Comparison of ENCODE assay signal across 15 cellular contexts in genomic region chr4:122874194-122874593, GRCh38. TPM values are rescaled to one million over a fixed set of nuclear protein-coding genes. Genes with fewer than 3 reads are reported as not detected.
DNase-seq lines count a peak whose midpoint lies in the region; ATAC-seq and TF ChIP-seq lines count a peak whose summit lies in the region.
"Had no signal": no experiment of that assay in that cellular context is flagged by ENCODE, and none has a peak within 500 bp of the region (broad histone marks: within the 10 kb centered on the region; RNA-seq: fewer than 3 reads in every experiment).

No MANE protein-coding gene starts in this region.

- CTCF ChIA-PET in MCF 10A (lab: Yijun Ruan, JAX): interaction anchor here (0.5 to 3.4 kb wide), 6 partner anchors 11 to 58 kb away, joined by 3 to 10 read pairs (median 5); no protein-coding TSS in a partner anchor

- peaks cover 47% of the 10 kb centered on the region for H3K4me1 Mint-ChIP-seq in MCF 10A (ENCODE audit: insufficient read depth, unreplicated experiment)
- H3K4me1 Mint-ChIP-seq: activated CD4-positive, alpha-beta T cell treated with anti-CD3 and anti-CD28 coated beads for 36 hours had no signal

- H3K4me3 ChIP-seq in breast epithelium: no peak overlapping the region
- H3K4me3 ChIP-seq in colonic mucosa: no peak overlapping the region
- H3K4me3 ChIP-seq: left ventricle myocardium inferior had no signal

- no peaks in the 10 kb centered on the region for H3K9me3 ChIP-seq in breast epithelium
- no peaks in the 10 kb centered on the region for H3K9me3 ChIP-seq in colonic mucosa
- H3K9me3 ChIP-seq: left ventricle myocardium inferior had no signal

- no peak overlapping the region for H3K27ac ChIP-seq in breast epithelium
- H3K27ac ChIP-seq in colonic mucosa: no peak overlapping the region
- H3K27ac ChIP-seq: left ventricle myocardium inferior had no signal

- H3K27me3 Mint-ChIP-seq in MCF 10A (ENCODE audit: insufficient read depth, unreplicated experiment): no peaks in the 10 kb centered on the region

- H3K27me3 ChIP-seq in breast epithelium (no peaks in the 10 kb centered on the region), colonic mucosa (no peaks in the 10 kb centered on the region)

- peaks cover 24% of the 10 kb centered on the region for H3K36me3 Mint-ChIP-seq in MCF 10A (ENCODE audit: insufficient read depth, unreplicated experiment)

- intact Hi-C loops in MCF 10A (cut with micrococcal nuclease) (loop anchor here (2.0 kb wide), 1 partner anchor 43 kb away; no protein-coding TSS in a partner anchor), breast epithelium (cut with DNase I; ENCODE audit: low total_unique reads) (no loop called here), colonic mucosa (cut with DNase I) (no loop called here)

- no peak overlapping the region for H3K9ac ChIP-seq in colonic mucosa (ENCODE audit: low read depth in 2 of 2, low read length in 2 of 2)

- DNase-seq in MCF 10A (ENCODE audit: unreplicated experiment): peak; percentile 73
- no peak for DNase-seq in breast epithelium (ENCODE audit: low spot score in 2 of 2)
- peak; percentile 92 for DNase-seq in amniotic epithelial cell (ENCODE audit: low read depth)
- peak; percentile 65 for DNase-seq in hepatic stellate cell (ENCODE audit: low spot score)
- no peak for DNase-seq in DMS 273 (lab: John Stamatoyannopoulos, UW; ENCODE audit: unreplicated experiment)
- no peak for DNase-seq in NCI-H2029 (lab: John Stamatoyannopoulos, UW)
- no peak for DNase-seq in colonic mucosa
- DNase-seq: 8988T; activated CD4-positive, alpha-beta T cell treated with anti-CD3 and anti-CD28 coated beads for 36 hours; effector memory CD8-positive, alpha-beta T cell; H9; left ventricle myocardium inferior; NCI-H146; retina had no signal

- no TSS peak for BruUV-seq in MCF 10A (replicated peaks; lab: Mats Ljungman, UMichigan)

- ATAC-seq in GM19455 (IDR thresholded peaks at IDR 0.05; ENCODE audit: unreplicated experiment): no peak
- ATAC-seq: activated CD4-positive, alpha-beta T cell treated with anti-CD3 and anti-CD28 coated beads for 36 hours; effector memory CD8-positive, alpha-beta T cell had no signal

- H3K27ac Mint-ChIP-seq in MCF 10A (ENCODE audit: low read depth, unreplicated experiment): peak overlapping the region; percentile 82
- H3K27ac Mint-ChIP-seq: activated CD4-positive, alpha-beta T cell treated with anti-CD3 and anti-CD28 coated beads for 36 hours; effector memory CD8-positive, alpha-beta T cell had no signal

- TF ChIP-seq CTCF in MCF 10A (IDR thresholded peaks at IDR 0.05; ENCODE audit: unreplicated experiment): no peak
- no peak for TF ChIP-seq CTCF in breast epithelium (IDR thresholded peaks at IDR 0.05)
- TF ChIP-seq CTCF in colonic mucosa (IDR thresholded peaks at IDR 0.05): no peak

- H3K4me1 ChIP-seq in breast epithelium (no peaks in the 10 kb centered on the region), colonic mucosa (no peaks in the 10 kb centered on the region)
- H3K4me1 ChIP-seq: left ventricle myocardium inferior had no signal

- peaks cover 19% of the 10 kb centered on the region for H3K9me3 Mint-ChIP-seq in MCF 10A (ENCODE audit: unreplicated experiment)
- H3K9me3 Mint-ChIP-seq: effector memory CD8-positive, alpha-beta T cell had no signal

- H3K4me3 Mint-ChIP-seq in MCF 10A (ENCODE audit: unreplicated experiment): no peak overlapping the region
- H3K4me3 Mint-ChIP-seq: activated CD4-positive, alpha-beta T cell treated with anti-CD3 and anti-CD28 coated beads for 36 hours; effector memory CD8-positive, alpha-beta T cell; H9 had no signal

- no peaks in the 10 kb centered on the region for H3K36me3 ChIP-seq in breast epithelium
- no peaks in the 10 kb centered on the region for H3K36me3 ChIP-seq in colonic mucosa
- H3K36me3 ChIP-seq: left ventricle myocardium inferior had no signal

- TF ChIP-seq POLR2A in breast epithelium (IDR thresholded peaks at IDR 0.05): no peak

- POLR2A ChIA-PET in MCF 10A (lab: Yijun Ruan, JAX): interaction anchor here (0.8 to 5.0 kb wide), 11 partner anchors 10 to 142 kb away, joined by 3 to 21 read pairs (median 3); partner anchors contain the start of gene BBS12

RNA-seq across cellular contexts. Expression of gene FGF2, which starts 47.6 kb away (rescaled TPM):
- total RNA-seq in MCF 10A (2022): 132 and 134 TPM in 2 replicates
- 10 to 100 TPM; 21.6 to 53.6 (median 33.0) TPM for total RNA-seq in breast epithelium
- total RNA-seq in colonic mucosa: 1 to 10 TPM in 1 of 2 donors, under 1 TPM in 1; 0.94 to 5.0 TPM

RNA-seq across cellular contexts. Expression of gene NUDT6, which starts 48.2 kb away (rescaled TPM):
- 6.6 and 6.7 TPM in 2 replicates for total RNA-seq in MCF 10A (2022)
- total RNA-seq in breast epithelium: 10 to 100 TPM in 1 of 3 donors, 1 to 10 TPM in 2; 8.2 to 10.8 (median 8.5) TPM
- total RNA-seq in colonic mucosa: 1 to 10 TPM; 7.9 to 8.3 TPM

Comparison
In these comparisons a context has a peak if more than half of its experiments do, and no peak if none do; other contexts are left out.
1. DNase-seq: peak in MCF 10A (single experiment), amniotic epithelial cell (single experiment) and hepatic stellate cell (single experiment); none in breast epithelium (0 of 2), DMS 273 (single experiment), NCI-H2029 (single experiment) and colonic mucosa (single experiment).